In the genomic region with DNA sequence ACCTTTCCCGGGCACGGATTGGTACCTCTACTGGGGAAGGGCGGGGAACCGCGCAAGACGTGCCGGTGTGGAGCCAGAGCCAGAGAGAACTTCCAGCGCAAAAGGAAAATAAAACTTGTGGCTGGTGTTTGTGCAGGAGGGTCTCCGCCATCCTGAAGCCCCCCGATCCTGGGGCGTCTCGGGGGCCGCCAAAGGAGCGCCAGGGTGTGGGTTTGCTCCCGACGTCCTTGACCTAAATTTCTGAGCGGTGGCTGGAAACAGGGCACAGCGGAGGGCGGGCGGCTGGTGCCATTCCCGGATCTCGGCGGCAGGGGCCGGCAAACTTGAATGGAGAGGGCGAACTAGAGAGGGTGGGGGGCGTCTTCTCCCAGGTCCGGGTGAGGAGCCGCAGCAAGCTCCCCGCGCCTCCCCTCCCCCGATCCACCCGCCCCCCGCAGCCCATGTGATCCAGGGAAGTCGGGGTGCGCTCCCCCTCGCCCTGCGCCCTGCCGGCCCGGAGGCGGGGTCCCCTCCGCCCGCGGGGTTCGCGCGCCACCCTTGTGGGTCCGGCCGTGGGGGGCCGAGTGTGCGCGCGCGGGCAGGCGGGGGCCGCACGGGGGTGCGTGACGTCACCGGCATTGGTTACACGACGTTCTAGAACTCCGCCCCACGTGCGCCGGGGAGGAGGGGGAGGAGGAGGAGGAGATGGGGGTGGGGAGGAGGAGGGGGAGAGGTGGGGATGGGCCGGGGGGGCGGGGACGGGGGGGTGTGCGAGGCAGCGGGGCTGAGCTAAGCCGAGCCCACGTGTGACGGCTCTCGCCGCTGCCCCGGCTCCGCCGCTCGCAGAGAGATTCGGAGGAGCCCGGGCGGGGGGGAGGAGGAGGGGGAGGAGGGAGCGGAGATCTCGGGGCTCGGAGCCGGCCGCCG, we compare ENCODE assay signal across 8 cellular contexts. TPM values are rescaled to one million over a fixed set of nuclear protein-coding genes. Genes with fewer than 3 reads are reported as not detected.
DNase-seq lines count a peak whose midpoint lies in the region; ATAC-seq and TF ChIP-seq lines count a peak whose summit lies in the region.

A gene (plus strand): TSS at position 748 of the 906 bp plus-strand sequence. CDS start 220 bp downstream, outside the sequence.

- peaks cover 44% of the 10 kb centered on the region for H3K4me1 ChIP-seq in CD4-positive, CD25-positive, alpha-beta regulatory T cell (ENCODE audit: control insufficient read depth, insufficient read depth, low read length, poor library complexity, severe bottlenecking)
- H3K4me1 ChIP-seq in PC-3 (ENCODE audit: insufficient read depth, low read length) (peaks cover 16% of the 10 kb centered on the region), mucosa of rectum (ENCODE audit: control insufficient read depth in 2 of 2, insufficient read depth in 2 of 2, low read length in 2 of 2) (peaks cover 7% of the 10 kb centered on the region in 2 donors)

- peaks cover 13% of the 10 kb centered on the region for H3K36me3 Mint-ChIP-seq in CD4-positive, CD25-positive, alpha-beta regulatory T cell
- H3K36me3 Mint-ChIP-seq in activated T-cell treated with anti-CD3 and anti-CD28 coated beads, Interleukin-2, amount 50 U/mL, for 24 hours (ENCODE audit: low read depth): peaks cover 40% of the 10 kb centered on the region

- ATAC-seq in CD4-positive, CD25-positive, alpha-beta regulatory T cell (ENCODE audit: low read depth in 2 of 2): peak; percentile 82 to 84
- peak; percentile 70 for ATAC-seq in PC-3

- peak; percentile 88 to 93 (median 92) for DNase-seq in CD4-positive, CD25-positive, alpha-beta regulatory T cell
- DNase-seq in GM20000 (ENCODE audit: low spot score) (peak; percentile 92), HT1080 (ENCODE audit: low read depth) (peak; percentile 29), PC-3 (peak; percentile 81), epithelial cell of proximal tubule (ENCODE audit: low read depth) (no peak)
- DNase-seq in activated T-cell treated with anti-CD3 and anti-CD28 coated beads, Interleukin-2, amount 50 U/mL, for 24 hours: peak; percentile 91
- peak; percentile 87 for DNase-seq in stimulated activated CD8-positive, alpha-beta memory T cell treated with anti-CD3 and anti-CD28 coated beads, Interleukin-4, amount 100 ng/mL, for 24 hours (ENCODE audit: low read depth)

- H3K9ac ChIP-seq in PC-3 (ENCODE audit: low read length): peak within 1 kb of the TSS; percentile 77
- peak within 1 kb of the TSS; percentile 63 to 83 for H3K9ac ChIP-seq in mucosa of rectum (ENCODE audit: low read depth in 1 of 2, low read length in 2 of 2)

- peaks cover 4% of the 10 kb centered on the region for H3K27me3 Mint-ChIP-seq in CD4-positive, CD25-positive, alpha-beta regulatory T cell
- H3K27me3 Mint-ChIP-seq in activated T-cell treated with anti-CD3 and anti-CD28 coated beads, Interleukin-2, amount 50 U/mL, for 24 hours: no peaks in the 10 kb centered on the region

- no peaks in the 10 kb centered on the region for H3K9me2 ChIP-seq in PC-3 (replicated peaks; ENCODE audit: low read length)

- peak within 1 kb of the TSS; percentile 96 to 100 (median 98) for H3K4me3 Mint-ChIP-seq in CD4-positive, CD25-positive, alpha-beta regulatory T cell
- peak within 1 kb of the TSS; percentile 86 for H3K4me3 Mint-ChIP-seq in activated T-cell treated with anti-CD3 and anti-CD28 coated beads, Interleukin-2, amount 50 U/mL, for 24 hours

- peaks cover 4% of the 10 kb centered on the region for H3K36me3 ChIP-seq in CD4-positive, CD25-positive, alpha-beta regulatory T cell (ENCODE audit: control insufficient read depth, insufficient read depth, low read length)
- H3K36me3 ChIP-seq in PC-3 (ENCODE audit: low read depth, low read length): no peaks in the 10 kb centered on the region; the same call in 1 of the 2 replicates
- no peaks in the 10 kb centered on the region for H3K36me3 ChIP-seq in mucosa of rectum (ENCODE audit: control insufficient read depth in 2 of 2, insufficient read depth in 2 of 2, low read length in 2 of 2)

- H2AFZ ChIP-seq in PC-3 (ENCODE audit: low read length): peak within 1 kb of the TSS; percentile 85

- no TSS peak for BruUV-seq in PC-3 (replicated peaks; lab: Mats Ljungman, UMichigan)

- intact Hi-C loops in PC-3 (cut with micrococcal nuclease): loop anchor here (2.0 to 5.0 kb wide), 7 partner anchors 45 to 406 kb away; no protein-coding TSS in a partner anchor

- H3K79me2 ChIP-seq in PC-3 (ENCODE audit: low read length): peaks cover 30% of the 10 kb centered on the region

- H4K20me1 ChIP-seq in PC-3 (ENCODE audit: low read length): no peaks in the 10 kb centered on the region

- peaks cover 0 to 1% (median 0%) of the 10 kb centered on the region in 7 donors for H3K9me3 Mint-ChIP-seq in CD4-positive, CD25-positive, alpha-beta regulatory T cell
- H3K9me3 Mint-ChIP-seq in activated T-cell treated with anti-CD3 and anti-CD28 coated beads, Interleukin-2, amount 50 U/mL, for 24 hours: peaks cover 2% of the 10 kb centered on the region

- H3F3A ChIP-seq in PC-3 (ENCODE audit: low read length, unreplicated experiment): no peaks in the 10 kb centered on the region

- CTCF ChIA-PET in PC-3 (lab: Charles Lee): interaction anchor here (1.1 kb wide), 1 partner anchor 13 kb away, joined by 5 read pairs; no protein-coding TSS in a partner anchor

- H3K4me2 ChIP-seq in PC-3 (ENCODE audit: low read length): peak within 1 kb of the TSS; percentile 93

- H3K4me1 Mint-ChIP-seq in CD4-positive, CD25-positive, alpha-beta regulatory T cell: peaks cover 30 to 46% (median 45%) of the 10 kb centered on the region in 4 donors
- H3K4me1 Mint-ChIP-seq in activated T-cell treated with anti-CD3 and anti-CD28 coated beads, Interleukin-2, amount 50 U/mL, for 24 hours (ENCODE audit: low read depth): peaks cover 48% of the 10 kb centered on the region

- H3K27ac ChIP-seq in CD4-positive, CD25-positive, alpha-beta regulatory T cell (ENCODE audit: insufficient read depth, low read length, poor library complexity, severe bottlenecking): peak within 1 kb of the TSS; percentile 83
- H3K27ac ChIP-seq in PC-3 (ENCODE audit: low read length) (0 out of 2 replicates have a peak within 1 kb of the TSS, but pooled peaks have one; percentile 7), mucosa of rectum (ENCODE audit: low read depth in 2 of 2, low read length in 2 of 2) (peak within 1 kb of the TSS; percentile 74 to 77)

- TF ChIP-seq CTCF in GM20000 (IDR thresholded peaks at IDR 0.05; ENCODE audit: extremely low read depth, missing control alignments): no peak
- TF ChIP-seq CTCF in PC-3 (conservative IDR thresholded peaks at IDR 0.05; ENCODE audit: low read depth, low read length): no peak
- no peak for TF ChIP-seq CTCF in epithelial cell of proximal tubule (conservative IDR thresholded peaks at IDR 0.05; ENCODE audit: low read depth, low read length)

- no peaks in the 10 kb centered on the region for H3K9me3 ChIP-seq in CD4-positive, CD25-positive, alpha-beta regulatory T cell (ENCODE audit: control insufficient read depth in 2 of 2, low read length in 2 of 2)
- H3K9me3 ChIP-seq in PC-3 (ENCODE audit: low read length) (no peaks in the 10 kb centered on the region), mucosa of rectum (ENCODE audit: control insufficient read depth in 2 of 2, low read length in 2 of 2) (no peaks in the 10 kb centered on the region)

- POLR2A ChIA-PET in PC-3 (lab: Charles Lee; ENCODE audit: unreplicated experiment): interaction anchor here (0.6 kb wide), 1 partner anchor 14 kb away, joined by 4 read pairs; no protein-coding TSS in a partner anchor

- peak within 1 kb of the TSS; percentile 95 to 96 (median 96) for H3K27ac Mint-ChIP-seq in CD4-positive, CD25-positive, alpha-beta regulatory T cell
- H3K27ac Mint-ChIP-seq in activated T-cell treated with anti-CD3 and anti-CD28 coated beads, Interleukin-2, amount 50 U/mL, for 24 hours: peak within 1 kb of the TSS; percentile 88

- no peaks in the 10 kb centered on the region for H3K27me3 ChIP-seq in CD4-positive, CD25-positive, alpha-beta regulatory T cell (ENCODE audit: control insufficient read depth, insufficient read depth, low read length)
- H3K27me3 ChIP-seq in PC-3 (ENCODE audit: low read length) (no peaks in the 10 kb centered on the region), mucosa of rectum (ENCODE audit: control insufficient read depth in 2 of 2, insufficient read depth in 2 of 2, low read length in 2 of 2) (no peaks in the 10 kb centered on the region)

- H3K4me3 ChIP-seq in CD4-positive, CD25-positive, alpha-beta regulatory T cell (ENCODE audit: low read depth, low read length): peak within 1 kb of the TSS; percentile 97
- H3K4me3 ChIP-seq in PC-3 (ENCODE audit: low read length) (peak within 1 kb of the TSS; percentile 78), epithelial cell of proximal tubule (ENCODE audit: low read depth, low read length) (peak within 1 kb of the TSS; percentile 80), mucosa of rectum (ENCODE audit: low read length in 2 of 2) (peak within 1 kb of the TSS; percentile 71 to 86)

RNA-seq across cellular contexts. Expression of the gene that starts here (rescaled TPM):
- 177 TPM for total RNA-seq in CD4-positive, CD25-positive, alpha-beta regulatory T cell
- 1 to 10 TPM; 3.2 to 6.5 (median 3.3) TPM for polyA plus RNA-seq in CD4-positive, CD25-positive, alpha-beta regulatory T cell
- 26.9 and 33.0 TPM in 2 replicates for total RNA-seq in HT1080 (2014; rRNA removed; shearing (Covaris generic))
- 22.4 and 24.5 TPM in 2 replicates for polyA plus RNA-seq in HT1080 (2015; cell fraction: cytosol; rRNA removed)
- 34.1 and 34.9 TPM in 2 replicates for polyA plus RNA-seq in HT1080 (2015; cell fraction: nucleus; rRNA removed)
- total RNA-seq in PC-3 (2014; rRNA removed) (54.7 and 60.4 TPM in 2 replicates), epithelial cell of proximal tubule (26.3 and 26.6 TPM in 2 replicates)

Comparison
In these comparisons a context has a peak if more than half of its experiments do, and no peak if none do; other contexts are left out.
1. H3K27ac ChIP-seq: peak in every context shown above with its lines; median percentile 83 in CD4-positive, CD25-positive, alpha-beta regulatory T cell; 76 in mucosa of rectum; 7 in PC-3.